ENCODE assay signal across 14 cellular contexts in the genomic region with DNA sequence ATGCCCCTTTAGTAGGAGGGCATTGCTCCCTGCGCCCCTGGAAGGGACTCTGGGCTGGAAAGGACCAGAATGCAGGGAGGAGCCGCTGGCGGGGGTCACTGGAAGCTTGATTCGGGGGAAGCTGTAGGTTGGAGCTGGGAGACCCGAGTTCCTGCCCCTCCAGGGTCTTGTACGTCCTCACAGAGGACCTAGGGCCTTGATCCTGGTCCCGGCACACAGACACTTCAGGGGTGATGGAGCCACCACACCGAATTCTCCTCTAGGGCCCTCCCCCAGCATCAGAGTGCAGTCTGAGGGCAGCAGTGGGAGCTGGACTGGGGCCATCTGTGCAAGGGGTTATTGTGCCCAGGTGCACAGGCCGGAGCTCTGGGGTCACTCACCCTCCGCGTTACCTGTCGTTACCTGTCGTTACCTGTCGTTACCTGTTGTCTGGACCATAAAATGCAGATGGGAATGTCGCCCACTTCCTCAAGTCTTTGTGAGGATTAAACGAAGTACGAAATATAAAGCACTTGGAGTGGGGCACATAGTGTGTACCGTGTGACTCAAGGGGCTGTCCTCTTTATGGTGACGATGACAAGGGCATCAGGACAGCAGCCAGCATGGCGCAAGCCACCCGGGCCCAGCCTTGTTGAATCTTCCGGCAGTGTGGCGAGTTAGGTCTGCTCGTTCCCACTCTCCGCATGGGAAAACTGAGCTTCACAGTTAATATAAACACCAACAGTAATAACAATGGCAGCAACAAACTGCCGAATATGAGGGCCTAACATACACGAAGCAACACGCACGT. TPM values are rescaled to one million over a fixed set of nuclear protein-coding genes. Genes with fewer than 3 reads are reported as not detected.
A peak's percentile ranks its signal among the peaks of the same experiment; 100 is the strongest.
DNase-seq lines count a peak whose midpoint lies in the region; ATAC-seq, FAIRE-seq and TF ChIP-seq lines count a peak whose summit lies in the region.
"Had no signal": no experiment of that assay in that cellular context is flagged by ENCODE, and none has a peak within 500 bp of the region (broad histone marks: within the 10 kb centered on the region; RNA-seq: fewer than 3 reads in every experiment).

No MANE protein-coding gene starts in this region.

- no peaks in the 10 kb centered on the region for H3K36me3 Mint-ChIP-seq in glutamatergic neuron (ENCODE audit: unreplicated experiment)
- H3K36me3 Mint-ChIP-seq: activated naive CD4-positive, alpha-beta T cell treated with anti-CD3 and anti-CD28 coated beads, Interleukin-2, amount 50 U/mL, for 24 hours had no signal

- peak overlapping the region; percentile 84 to 98 (median 92) for H3K4me2 ChIP-seq in BLaER1 treated with 17β-estradiol and CSF1 and Interleukin-3, amounts not matched to agents 10 nM and 100 nM

- H3K27me3 ChIP-seq in BLaER1 treated with 17β-estradiol and CSF1 and Interleukin-3, amounts not matched to agents 10 nM and 100 nM, result no peaks in the 10 kb centered on the region
- H3K27me3 ChIP-seq in RWPE2 (ENCODE audit: insufficient read depth, poor library complexity, severe bottlenecking) (no peaks in the 10 kb centered on the region), pancreas (no peaks in the 10 kb centered on the region)
- H3K27me3 ChIP-seq: SJCRH30 had no signal

- H3K27ac ChIP-seq in BLaER1 treated with 17β-estradiol and CSF1 and Interleukin-3, amounts not matched to agents 10 nM and 100 nM, result peak overlapping the region; percentile 37 to 90 (median 85); a peak in 20 of 22 replicates
- H3K27ac ChIP-seq in RWPE2 (ENCODE audit: poor library complexity, severe bottlenecking) (peak overlapping the region; percentile 95), pancreas (peak overlapping the region; percentile 72 to 87 (median 76))
- H3K27ac ChIP-seq: C4-2B, SJCRH30 had no signal

- no peak for FAIRE-seq in pancreas (lab: Jason Lieb, UNC)
- FAIRE-seq: endometrium had no signal

- H3K9me3 Mint-ChIP-seq in glutamatergic neuron (ENCODE audit: unreplicated experiment), result peaks cover 13% of the 10 kb centered on the region
- H3K9me3 Mint-ChIP-seq: activated naive CD4-positive, alpha-beta T cell treated with anti-CD3 and anti-CD28 coated beads, Interleukin-2, amount 50 U/mL, for 24 hours had no signal

- H3K4me1 ChIP-seq in BLaER1 treated with 17β-estradiol and CSF1 and Interleukin-3, amounts not matched to agents 10 nM and 100 nM, result peaks cover 100% of the 10 kb centered on the region in 10 experiments
- H3K4me1 ChIP-seq in RWPE2 (ENCODE audit: insufficient read depth, poor library complexity, severe bottlenecking) (peaks cover 33% of the 10 kb centered on the region), pancreas (peaks cover 35 to 54% (median 40%) of the 10 kb centered on the region in 3 donors)
- H3K4me1 ChIP-seq: SJCRH30 had no signal

- TF ChIP-seq CTCF in RWPE2 (IDR thresholded peaks at IDR 0.05; ENCODE audit: poor library complexity, severe bottlenecking) (no peak), glutamatergic neuron (IDR thresholded peaks at IDR 0.05; ENCODE audit: partially characterized antibody, unreplicated experiment) (no peak), pancreas (IDR thresholded peaks at IDR 0.05) (no peak)

- H3K27me3 Mint-ChIP-seq in glutamatergic neuron (ENCODE audit: unreplicated experiment), result peaks cover 8% of the 10 kb centered on the region
- H3K27me3 Mint-ChIP-seq: activated naive CD4-positive, alpha-beta T cell treated with anti-CD3 and anti-CD28 coated beads, Interleukin-2, amount 50 U/mL, for 24 hours had no signal

- H4K20me1 ChIP-seq in BLaER1 treated with 17β-estradiol and CSF1 and Interleukin-3, amounts not matched to agents 10 nM and 100 nM, result peaks cover 11 to 100% (median 90%) of the 10 kb centered on the region in 11 experiments; a peak in 20 of 22 replicates

- H3K9ac ChIP-seq in BLaER1 treated with 17β-estradiol and CSF1 and Interleukin-3, amounts not matched to agents 10 nM and 100 nM, result peak overlapping the region; percentile 57 to 80 (median 75); a peak in 21 of 22 replicates

- ATAC-seq in RWPE2 (ENCODE audit: low read depth) (peak; percentile 2; the same call in 1 of the 3 replicates), pancreas (peak in 1 of 4 donors; percentile 1), GM18870 (IDR thresholded peaks at IDR 0.05; ENCODE audit: unreplicated experiment) (no peak)
- ATAC-seq: sciatic nerve had no signal

- peak overlapping the region; percentile 10 for H3K4me3 Mint-ChIP-seq in glutamatergic neuron (ENCODE audit: unreplicated experiment)
- H3K4me3 Mint-ChIP-seq: activated naive CD4-positive, alpha-beta T cell treated with anti-CD3 and anti-CD28 coated beads, Interleukin-2, amount 50 U/mL, for 24 hours had no signal

- H3K4me1 Mint-ChIP-seq in glutamatergic neuron (ENCODE audit: low read depth, unreplicated experiment), result peaks cover 42% of the 10 kb centered on the region

- no peaks in the 10 kb centered on the region for H3K9me3 ChIP-seq in BLaER1 treated with 17β-estradiol and CSF1 and Interleukin-3, amounts not matched to agents 10 nM and 100 nM (replicated peaks in 1 of 11)
- H3K9me3 ChIP-seq in RWPE2 (ENCODE audit: severe bottlenecking) (no peaks in the 10 kb centered on the region), pancreas (no peaks in the 10 kb centered on the region)
- H3K9me3 ChIP-seq: SJCRH30 had no signal

- peaks cover 0 to 41% (median 0%) of the 10 kb centered on the region in 11 experiments; a peak in 11 of 22 replicates for H3K36me3 ChIP-seq in BLaER1 treated with 17β-estradiol and CSF1 and Interleukin-3, amounts not matched to agents 10 nM and 100 nM
- H3K36me3 ChIP-seq in RWPE2 (ENCODE audit: low read depth), result peaks cover 16% of the 10 kb centered on the region; the same call in 1 of the 2 replicates
- H3K36me3 ChIP-seq in pancreas, result no peaks in the 10 kb centered on the region
- H3K36me3 ChIP-seq: SJCRH30 had no signal

- intact Hi-C loops in pancreas (cut with DNase I), result no loop called here

- peak overlapping the region in 2 of 10 experiments; percentile 2 to 27; a peak in 1 of 20 replicates for H3K4me3 ChIP-seq in BLaER1 treated with 17β-estradiol and CSF1 and Interleukin-3, amounts not matched to agents 10 nM and 100 nM
- H3K4me3 ChIP-seq in RWPE2 (ENCODE audit: severe bottlenecking) (no peak overlapping the region), pancreas (no peak overlapping the region)
- H3K4me3 ChIP-seq: SJCRH30 had no signal

- H3K27ac Mint-ChIP-seq in glutamatergic neuron (ENCODE audit: unreplicated experiment), result peak overlapping the region; percentile 76
- H3K27ac Mint-ChIP-seq: activated naive CD4-positive, alpha-beta T cell treated with anti-CD3 and anti-CD28 coated beads, Interleukin-2, amount 50 U/mL, for 24 hours had no signal

- WGBS in pancreas, 2 donors, result 77 to 81% methylated on average over 29 of the region's 29 CpGs

- DNase-seq in RWPE2 (ENCODE audit: low spot score), result no peak
- no peak for DNase-seq in glutamatergic neuron
- peak in 3 of 6 donors; percentile 29 to 67 (median 41) for DNase-seq in pancreas
- DNase-seq in middle frontal gyrus (ENCODE audit: extremely low spot score, low spot score), result no peak
- no peak for DNase-seq in NCI-H2107 (lab: John Stamatoyannopoulos, UW)
- no peak for DNase-seq in NCI-H2196 treated with DMSO at 0.1 percent for 48 hours (lab: John Stamatoyannopoulos, UW; ENCODE audit: unreplicated experiment)
- DNase-seq: NCI-H2171, SJCRH30 had no signal

RNA-seq across cellular contexts. Expression of a gene that starts 48.6 kb away (rescaled TPM):
- total RNA-seq in glutamatergic neuron (ENCODE audit: unreplicated experiment) (163 TPM), pancreas (10 to 100 TPM; 17.7 to 37.0 (median 23.1) TPM)
- polyA plus RNA-seq in pancreas, result 10 to 100 TPM in 1 of 2 donors, 1 to 10 TPM in 1; 9.7 to 20.2 TPM
